21 cellular contexts compared by ENCODE assay signal in genomic region chr6:20166226-20166625, GRCh38. TPM values are rescaled to one million over a fixed set of nuclear protein-coding genes. Genes with fewer than 3 reads are reported as not detected.
A peak's percentile ranks its signal among the peaks of the same experiment; 100 is the strongest.
DNase-seq lines count a peak whose midpoint lies in the region; ATAC-seq and TF ChIP-seq lines count a peak whose summit lies in the region.
"Had no signal": no experiment of that assay in that cellular context is flagged by ENCODE, and none has a peak within 500 bp of the region (broad histone marks: within the 10 kb centered on the region; RNA-seq: fewer than 3 reads in every experiment).

No MANE protein-coding gene starts in this region.

- no peaks in the 10 kb centered on the region for H3K4me1 ChIP-seq in HEK293 (ENCODE audit: control insufficient read depth, insufficient read depth, low read length)
- H3K4me1 ChIP-seq in left lung: peaks cover 0 to 31% of the 10 kb centered on the region in 2 donors
- H3K4me1 ChIP-seq: A549, HAP-1 had no signal

- H3K27ac Mint-ChIP-seq in activated naive CD4-positive, alpha-beta T cell treated with anti-CD3 and anti-CD28 coated beads, Interleukin-2, amount 50 U/mL, for 24 hours: peak overlapping the region; percentile 8
- H3K27ac Mint-ChIP-seq: CD8-positive, alpha-beta T cell; IgD-negative memory B cell had no signal

- H3K27ac ChIP-seq in HEK293 (ENCODE audit: extremely low read depth, low read depth, low read length): no peak overlapping the region
- H3K27ac ChIP-seq in left lung: no peak overlapping the region
- H3K27ac ChIP-seq: 22Rv1, A549, C4-2B had no signal

- no peaks in the 10 kb centered on the region for H3K9me3 Mint-ChIP-seq in activated naive CD4-positive, alpha-beta T cell treated with anti-CD3 and anti-CD28 coated beads, Interleukin-2, amount 50 U/mL, for 24 hours
- H3K9me3 Mint-ChIP-seq: CD8-positive, alpha-beta T cell had no signal

- H3K4me3 ChIP-seq in HEK293 (ENCODE audit: low read depth, low read length) (no peak overlapping the region), left lung (no peak overlapping the region)
- H3K4me3 ChIP-seq: A549, GM12878, HAP-1 had no signal

- peaks cover 11% of the 10 kb centered on the region for H3K36me3 Mint-ChIP-seq in activated naive CD4-positive, alpha-beta T cell treated with anti-CD3 and anti-CD28 coated beads, Interleukin-2, amount 50 U/mL, for 24 hours

- TF ChIP-seq CTCF in HEK293 (tag by site-specific recombination; IDR thresholded peaks at IDR 0.05) (no peak), left lung (IDR thresholded peaks at IDR 0.05) (no peak)

- ATAC-seq in left lung (peak; percentile 29), HG02642 (IDR thresholded peaks at IDR 0.05; ENCODE audit: poor library complexity, unreplicated experiment) (no peak)
- ATAC-seq: A549; CD8-positive, alpha-beta T cell; GM12878; HepG2 had no signal

- no peaks in the 10 kb centered on the region for H3K36me3 ChIP-seq in HEK293 (ENCODE audit: control insufficient read depth in 2 of 2, insufficient read depth in 1 of 2, low read length in 2 of 2)
- no peaks in the 10 kb centered on the region for H3K36me3 ChIP-seq in left lung
- H3K36me3 ChIP-seq: HAP-1 had no signal

- H3K9me3 ChIP-seq in HEK293 (ENCODE audit: control insufficient read depth, insufficient read depth, low read depth, low read length) (no peaks in the 10 kb centered on the region), left lung (no peaks in the 10 kb centered on the region)
- H3K9me3 ChIP-seq: A549, HAP-1 had no signal

- H3K27me3 Mint-ChIP-seq in activated naive CD4-positive, alpha-beta T cell treated with anti-CD3 and anti-CD28 coated beads, Interleukin-2, amount 50 U/mL, for 24 hours: no peaks in the 10 kb centered on the region
- H3K27me3 Mint-ChIP-seq: IgD-negative memory B cell had no signal

- H3K27me3 ChIP-seq in left lung: no peaks in the 10 kb centered on the region

- DNase-seq in activated naive CD4-positive, alpha-beta T cell (lab: John Stamatoyannopoulos, UW): no peak
- no peak for DNase-seq in left lung
- DNase-seq in DMS114 treated with DMSO at 0.1 percent for 48 hours (lab: John Stamatoyannopoulos, UW; ENCODE audit: unreplicated experiment): no peak
- no peak for DNase-seq in NCI-H2196 treated with DMSO at 0.1 percent for 48 hours (lab: John Stamatoyannopoulos, UW; ENCODE audit: unreplicated experiment)
- DNase-seq: AML-193; Calu3; CD8-positive, alpha-beta T cell; DMS53; DND-41; EL; KG1 had no signal

- H3K4me3 Mint-ChIP-seq in activated naive CD4-positive, alpha-beta T cell treated with anti-CD3 and anti-CD28 coated beads, Interleukin-2, amount 50 U/mL, for 24 hours: no peak overlapping the region
- H3K4me3 Mint-ChIP-seq: CD8-positive, alpha-beta T cell; IgD-negative memory B cell had no signal

- POLR2A ChIA-PET in HEK293 (lab: Yijun Ruan, JAX): no interaction called here

- CTCF ChIA-PET in HEK293 (lab: Yijun Ruan, JAX): interaction anchor here (0.7 to 2.4 kb wide), 3 partner anchors 9 to 74 kb away, joined by 3 to 13 read pairs (median 10); no protein-coding TSS in a partner anchor

- peaks cover 8% of the 10 kb centered on the region for H3K4me1 Mint-ChIP-seq in activated naive CD4-positive, alpha-beta T cell treated with anti-CD3 and anti-CD28 coated beads, Interleukin-2, amount 50 U/mL, for 24 hours

- intact Hi-C loops in left lung (cut with DNase I): no loop called here

TF ChIP-seq in HEK293, 187 proteins besides CTCF, POLR2A, EP300 and RAD21:
- TF ChIP-seq ZNF362 (tag by site-specific recombination; IDR thresholded peaks at IDR 0.05): no peak
- 0 out of 2 replicates have a peak, but pooled peaks have one; percentile 41 for TF ChIP-seq ZNF146 (tag by site-specific recombination; IDR thresholded peaks at IDR 0.05)
- TF ChIP-seq ZNF626 (tag by site-specific recombination; IDR thresholded peaks at IDR 0.05): no peak

RNA-seq across cellular contexts. Expression of gene MBOAT1, which starts 46.0 kb away (rescaled TPM):
- 10 to 100 TPM; 15.8 to 20.7 TPM for total RNA-seq in left lung
- total RNA-seq: HepG2 had no signal
